In genomic region chr14:101687756-101688546, GRCh38 we compare ENCODE assay signal across 1 cellular context.
TF ChIP-seq lines count a peak whose summit lies in the region.

No MANE protein-coding gene starts in this region.

TF ChIP-seq in K562, 482 proteins besides CTCF, POLR2A, EP300 and RAD21 (continued from another document and continues in another):
- TF ChIP-seq NR0B1 (IDR thresholded peaks at IDR 0.05; ENCODE audit: partially characterized antibody), result no peak
- TF ChIP-seq MEF2A (IDR thresholded peaks at IDR 0.05; ENCODE audit: control insufficient read depth, low read depth, low read length), result no peak
- TF ChIP-seq SP1 (CRISPR knock-in tag; IDR thresholded peaks at IDR 0.05), result no peak
- no peak for TF ChIP-seq ZZZ3 (IDR thresholded peaks at IDR 0.05)
- no peak for TF ChIP-seq DEAF1 (CRISPR knock-in tag; IDR thresholded peaks at IDR 0.05)
- TF ChIP-seq ZNF431 (CRISPR knock-in tag; IDR thresholded peaks at IDR 0.05), result no peak
- TF ChIP-seq KLF10 (CRISPR knock-in tag; IDR thresholded peaks at IDR 0.05), result no peak
- TF ChIP-seq ZNF274 (IDR thresholded peaks at IDR 0.05; ENCODE audit: borderline replicate concordance, low read depth, low read length), result no peak
- TF ChIP-seq YY1 (IDR thresholded peaks at IDR 0.05; ENCODE audit: borderline replicate concordance in 1 of 3, control insufficient read depth in 1 of 3, extremely low read depth in 1 of 3, insufficient read depth in 3 of 3, insufficient read length in 1 of 3, insufficient replicate concordance in 2 of 3, low read depth in 1 of 3, low read length in 2 of 3), result peak in 1 of 3 experiments; percentile 80
- peak; percentile 68; the same call in 1 of the 2 replicates for TF ChIP-seq ZNF696 (CRISPR knock-in tag; conservative IDR thresholded peaks at IDR 0.05)
- TF ChIP-seq ZC3H11A (IDR thresholded peaks at IDR 0.05; ENCODE audit: low read depth, low read length), result no peak
- no peak for TF ChIP-seq ATF6 (CRISPR knock-in tag; IDR thresholded peaks at IDR 0.05)
- TF ChIP-seq GATAD2B (IDR thresholded peaks at IDR 0.05; ENCODE audit: borderline replicate concordance), result no peak
- TF ChIP-seq CBX8 (IDR thresholded peaks at IDR 0.05; ENCODE audit: borderline replicate concordance, extremely low read depth, low read depth, low read length, poor library complexity, severe bottlenecking), result no peak
- no peak for TF ChIP-seq WHSC1 (IDR thresholded peaks at IDR 0.05; ENCODE audit: low read length)
- TF ChIP-seq TCF7L2 (IDR thresholded peaks at IDR 0.05; ENCODE audit: low read depth, low read length), result no peak
- TF ChIP-seq SAFB2 (IDR thresholded peaks at IDR 0.05; ENCODE audit: borderline replicate concordance, low read depth, low read length, severe bottlenecking), result no peak
- TF ChIP-seq NFRKB (IDR thresholded peaks at IDR 0.05; ENCODE audit: low read depth), result no peak
- no peak for TF ChIP-seq BRF2 (IDR thresholded peaks at IDR 0.05; ENCODE audit: borderline replicate concordance, insufficient read depth, insufficient read length)
- no peak for TF ChIP-seq EP400 (IDR thresholded peaks at IDR 0.05)
- TF ChIP-seq CHD2 (IDR thresholded peaks at IDR 0.05; ENCODE audit: low read depth, low read length), result no peak
- TF ChIP-seq E2F1 (CRISPR knock-in tag; IDR thresholded peaks at IDR 0.05), result no peak
- peak; percentile 60 for TF ChIP-seq ZNF699 (CRISPR knock-in tag; IDR thresholded peaks at IDR 0.05; ENCODE audit: insufficient replicate concordance)
- TF ChIP-seq RBM22 (IDR thresholded peaks at IDR 0.05; ENCODE audit: low read depth, low read length, poor library complexity, severe bottlenecking), result no peak
- no peak for TF ChIP-seq HCFC1 (IDR thresholded peaks at IDR 0.05; ENCODE audit: low read depth, low read length)
- TF ChIP-seq ZNF518B (CRISPR knock-in tag; IDR thresholded peaks at IDR 0.05), result no peak
- no peak for TF ChIP-seq PHF8 (IDR thresholded peaks at IDR 0.05; ENCODE audit: borderline replicate concordance, low read length)
- peak; percentile 63; the same call in 1 of the 2 replicates for TF ChIP-seq STAT5B (CRISPR knock-in tag; IDR thresholded peaks at IDR 0.05)
- no peak for TF ChIP-seq SIN3A (IDR thresholded peaks at IDR 0.05; ENCODE audit: borderline replicate concordance in 2 of 2, control insufficient read depth in 1 of 2, low read depth in 2 of 2, low read length in 2 of 2)
- TF ChIP-seq ZNF134 (CRISPR knock-in tag; conservative IDR thresholded peaks at IDR 0.05), result 0 out of 2 replicates have a peak, but pooled peaks have one; percentile 27
- TF ChIP-seq PREB (CRISPR knock-in tag; IDR thresholded peaks at IDR 0.05), result no peak
- TF ChIP-seq COPS2 (conservative IDR thresholded peaks at IDR 0.05), result no peak
- TF ChIP-seq RNF2 (IDR thresholded peaks at IDR 0.05), result no peak
- TF ChIP-seq ZBTB2 (IDR thresholded peaks at IDR 0.05), result no peak
- no peak for TF ChIP-seq ZNF124 (CRISPR knock-in tag; IDR thresholded peaks at IDR 0.05)
- TF ChIP-seq ZNF592 (IDR thresholded peaks at IDR 0.05), result peak; percentile 99
- TF ChIP-seq ZEB2 (IDR thresholded peaks at IDR 0.05), result no peak
- no peak for TF ChIP-seq RBFOX2 (IDR thresholded peaks at IDR 0.05; ENCODE audit: low read depth, low read length)
- TF ChIP-seq YBX1 (IDR thresholded peaks at IDR 0.05), result no peak
- no peak for TF ChIP-seq ATF2 (CRISPR knock-in tag; IDR thresholded peaks at IDR 0.05)
- peak; percentile 68 for TF ChIP-seq TAL1 (IDR thresholded peaks at IDR 0.05)
- no peak for TF ChIP-seq NR2C1 (IDR thresholded peaks at IDR 0.05)
- TF ChIP-seq NR2C1 (tag; IDR thresholded peaks at IDR 0.05), result peak; percentile 85
- TF ChIP-seq MXI1 (IDR thresholded peaks at IDR 0.05; ENCODE audit: low read depth, low read length), result no peak
- TF ChIP-seq ETS2 (tag; IDR thresholded peaks at IDR 0.05; ENCODE audit: borderline replicate concordance, poor library complexity, severe bottlenecking), result no peak
- TF ChIP-seq HLTF (IDR thresholded peaks at IDR 0.05), result no peak
